In the genomic region with DNA sequence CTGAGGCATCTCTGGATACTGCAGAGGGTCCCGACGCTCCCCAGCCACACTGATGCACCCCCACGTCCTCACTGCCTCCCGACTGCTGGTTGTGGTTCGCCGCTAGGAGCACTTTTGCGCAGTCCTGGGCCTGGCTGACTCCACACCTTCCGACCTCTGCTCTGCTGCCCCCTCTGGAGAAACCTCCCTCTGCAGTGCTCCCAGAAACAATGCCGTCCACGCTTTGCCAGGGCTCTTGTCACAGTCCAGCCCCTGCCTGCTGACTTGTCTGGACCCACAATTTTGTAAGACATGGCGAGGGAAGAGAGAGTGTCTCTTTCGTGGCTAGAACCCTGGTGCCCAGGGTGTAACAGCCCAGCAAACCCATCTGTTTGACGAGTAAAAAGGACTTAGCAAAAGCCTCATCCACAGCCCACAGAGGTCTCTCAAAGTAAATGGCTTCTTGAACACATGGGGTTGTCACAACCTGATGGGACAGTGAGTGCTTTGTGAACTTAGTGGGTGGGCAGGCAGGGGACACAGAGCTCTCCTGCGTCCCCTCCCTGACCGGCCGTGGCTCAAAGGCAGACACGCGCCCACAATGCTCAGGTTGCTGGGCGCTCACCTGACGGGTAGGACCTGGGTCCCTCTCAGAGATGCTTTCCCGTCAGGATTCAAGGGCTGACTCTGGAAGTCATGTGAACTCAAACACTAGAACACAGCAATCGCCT, we compare ENCODE assay signal across 1 cellular context.
TF ChIP-seq lines count a peak whose summit lies in the region.

No MANE protein-coding gene starts in this region.

TF ChIP-seq in K562, 482 proteins besides CTCF, POLR2A, EP300 and RAD21:
- TF ChIP-seq, protein P1, sequence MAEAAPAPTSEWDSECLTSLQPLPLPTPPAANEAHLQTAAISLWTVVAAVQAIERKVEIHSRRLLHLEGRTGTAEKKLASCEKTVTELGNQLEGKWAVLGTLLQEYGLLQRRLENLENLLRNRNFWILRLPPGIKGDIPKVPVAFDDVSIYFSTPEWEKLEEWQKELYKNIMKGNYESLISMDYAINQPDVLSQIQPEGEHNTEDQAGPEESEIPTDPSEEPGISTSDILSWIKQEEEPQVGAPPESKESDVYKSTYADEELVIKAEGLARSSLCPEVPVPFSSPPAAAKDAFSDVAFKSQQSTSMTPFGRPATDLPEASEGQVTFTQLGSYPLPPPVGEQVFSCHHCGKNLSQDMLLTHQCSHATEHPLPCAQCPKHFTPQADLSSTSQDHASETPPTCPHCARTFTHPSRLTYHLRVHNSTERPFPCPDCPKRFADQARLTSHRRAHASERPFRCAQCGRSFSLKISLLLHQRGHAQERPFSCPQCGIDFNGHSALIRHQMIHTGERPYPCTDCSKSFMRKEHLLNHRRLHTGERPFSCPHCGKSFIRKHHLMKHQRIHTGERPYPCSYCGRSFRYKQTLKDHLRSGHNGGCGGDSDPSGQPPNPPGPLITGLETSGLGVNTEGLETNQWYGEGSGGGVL (CRISPR knock-in tag; IDR thresholded peaks at IDR 0.05): no peak
- TF ChIP-seq, protein P2, sequence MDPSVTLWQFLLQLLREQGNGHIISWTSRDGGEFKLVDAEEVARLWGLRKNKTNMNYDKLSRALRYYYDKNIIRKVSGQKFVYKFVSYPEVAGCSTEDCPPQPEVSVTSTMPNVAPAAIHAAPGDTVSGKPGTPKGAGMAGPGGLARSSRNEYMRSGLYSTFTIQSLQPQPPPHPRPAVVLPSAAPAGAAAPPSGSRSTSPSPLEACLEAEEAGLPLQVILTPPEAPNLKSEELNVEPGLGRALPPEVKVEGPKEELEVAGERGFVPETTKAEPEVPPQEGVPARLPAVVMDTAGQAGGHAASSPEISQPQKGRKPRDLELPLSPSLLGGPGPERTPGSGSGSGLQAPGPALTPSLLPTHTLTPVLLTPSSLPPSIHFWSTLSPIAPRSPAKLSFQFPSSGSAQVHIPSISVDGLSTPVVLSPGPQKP (CRISPR knock-in tag; IDR thresholded peaks at IDR 0.05): no peak
TF ChIP-seq in K562: peak in this region for 0.
